Comparison of ENCODE assay signal across 23 cellular contexts in genomic region chr9:33315371-33315770, GRCh38. TPM values are rescaled to one million over a fixed set of nuclear protein-coding genes. Genes with fewer than 3 reads are reported as not detected.
DNase-seq lines count a peak whose midpoint lies in the region; ATAC-seq and TF ChIP-seq lines count a peak whose summit lies in the region.
"Had no signal": no experiment of that assay in that cellular context is flagged by ENCODE, and none has a peak within 500 bp of the region (broad histone marks: within the 10 kb centered on the region; RNA-seq: fewer than 3 reads in every experiment).

No MANE protein-coding gene starts in this region.

- H3K79me2 ChIP-seq in GM23338 (replicated peaks; ENCODE audit: insufficient read depth), result no peaks in the 10 kb centered on the region

- H3K4me2 ChIP-seq in GM23338, result no peak overlapping the region
- H3K4me2 ChIP-seq: KMS-11 had no signal

- H4K20me1 ChIP-seq in GM23338 (replicated peaks; ENCODE audit: insufficient read depth), result 0 out of 2 replicates have a peak, but pooled peaks cover 5% of the 10 kb centered on the region

- no peaks in the 10 kb centered on the region for H3F3A ChIP-seq in GM23338 (replicated peaks; ENCODE audit: low read depth)

- DNase-seq in AG10803 (ENCODE audit: low read depth), result peak; percentile 7
- DNase-seq in GF-D8 (lab: John Stamatoyannopoulos, UW), result peak; percentile 80
- no peak for DNase-seq in nephron progenitor cell
- DNase-seq in GM23338 (ENCODE audit: low spot score), result no peak
- DNase-seq: activated CD4-positive, alpha-beta T cell treated with anti-CD3 and anti-CD28 coated beads, Interleukin-2, amount 50 U/mL, for 1 hour; activated naive CD4-positive, alpha-beta T cell; amniotic stem cell; CD4-positive, alpha-beta T cell; DMS 273 treated with DMSO at 0.1 percent for 48 hours; islet precursor cell; midbrain; NCI-H1105; NCI-H2029 treated with DMSO at 0.1 percent for 48 hours; NCI-H2227 treated with DMSO at 0.1 percent for 48 hours; posterior cingulate gyrus; stimulated activated naive CD8-positive, alpha-beta T cell treated with anti-CD3 and anti-CD28 coated beads, Interleukin-15, amount 100 ng/mL, for 72 hours; trophoblast cell had no signal

- H3K4me1 ChIP-seq in GM23338 (ENCODE audit: insufficient read depth), result no peaks in the 10 kb centered on the region

- H3K27ac Mint-ChIP-seq in nephron progenitor cell, result peak overlapping the region; percentile 87
- H3K27ac Mint-ChIP-seq in GM23338, result no peak overlapping the region
- H3K27ac Mint-ChIP-seq: CD4-positive, alpha-beta T cell had no signal

- H3K36me3 ChIP-seq in GM23338 (ENCODE audit: insufficient read depth), result peaks cover 65% of the 10 kb centered on the region

- no peak overlapping the region for H2AFZ ChIP-seq in GM23338

- H3K4me1 Mint-ChIP-seq in nephron progenitor cell, result no peaks in the 10 kb centered on the region
- no peaks in the 10 kb centered on the region for H3K4me1 Mint-ChIP-seq in GM23338

- no peak overlapping the region for H3K4me3 Mint-ChIP-seq in nephron progenitor cell
- no peak overlapping the region for H3K4me3 Mint-ChIP-seq in GM23338
- H3K4me3 Mint-ChIP-seq: CD4-positive, alpha-beta T cell; natural killer cell treated with Interleukin-12 subunit alpha and Interleukin-12 subunit beta and Interleukin-15 and Interleukin-18, amount 100 ng/mL, for 72 hours; stimulated activated naive CD8-positive, alpha-beta T cell treated with anti-CD3 and anti-CD28 coated beads, Interleukin-15, amount 100 ng/mL, for 72 hours had no signal

- H3K27ac ChIP-seq in VCaP (peak overlapping the region; percentile 31; the same call in 1 of the 2 replicates), GM23338 (ENCODE audit: low read depth) (no peak overlapping the region)
- H3K27ac ChIP-seq: KMS-11 had no signal

- no peak for ATAC-seq in GM19455 (IDR thresholded peaks at IDR 0.05; ENCODE audit: unreplicated experiment)
- ATAC-seq in HG02798 (IDR thresholded peaks at IDR 0.05; ENCODE audit: poor library complexity, unreplicated experiment), result no peak
- ATAC-seq in GM23338, result no peak
- ATAC-seq: natural killer cell treated with Interleukin-12 subunit alpha and Interleukin-12 subunit beta and Interleukin-15 and Interleukin-18, amount 100 ng/mL, for 72 hours; sciatic nerve; stimulated activated naive CD8-positive, alpha-beta T cell treated with anti-CD3 and anti-CD28 coated beads, Interleukin-15, amount 100 ng/mL, for 72 hours had no signal

- TF ChIP-seq CTCF in AG10803 (conservative IDR thresholded peaks at IDR 0.05; ENCODE audit: low read length) (no peak), VCaP (conservative IDR thresholded peaks at IDR 0.05) (no peak), nephron progenitor cell (IDR thresholded peaks at IDR 0.05) (no peak), GM23338 (conservative IDR thresholded peaks at IDR 0.05; ENCODE audit: low read depth in 2 of 2) (no peak)

- H3K27me3 ChIP-seq in GM23338 (ENCODE audit: insufficient read depth), result no peaks in the 10 kb centered on the region

- H3K27me3 Mint-ChIP-seq in nephron progenitor cell (ENCODE audit: low read depth, poor library complexity), result no peaks in the 10 kb centered on the region
- H3K27me3 Mint-ChIP-seq in GM23338 (ENCODE audit: insufficient read depth, low read depth, poor library complexity), result no peaks in the 10 kb centered on the region
- H3K27me3 Mint-ChIP-seq: CD4-positive, alpha-beta T cell; natural killer cell treated with Interleukin-12 subunit alpha and Interleukin-12 subunit beta and Interleukin-15 and Interleukin-18, amount 100 ng/mL, for 72 hours; stimulated activated naive CD8-positive, alpha-beta T cell treated with anti-CD3 and anti-CD28 coated beads, Interleukin-15, amount 100 ng/mL, for 72 hours had no signal

- no peak overlapping the region for H3K4me3 ChIP-seq in AG10803 (ENCODE audit: low read length)
- no peak overlapping the region for H3K4me3 ChIP-seq in GM23338

- peaks cover 72% of the 10 kb centered on the region for H3K36me3 Mint-ChIP-seq in nephron progenitor cell (ENCODE audit: low read depth)
- peaks cover 66% of the 10 kb centered on the region for H3K36me3 Mint-ChIP-seq in GM23338 (ENCODE audit: low read depth)

- H3K9me3 Mint-ChIP-seq in nephron progenitor cell (no peaks in the 10 kb centered on the region), GM23338 (no peaks in the 10 kb centered on the region)
- H3K9me3 Mint-ChIP-seq: CD4-positive, alpha-beta T cell; natural killer cell treated with Interleukin-12 subunit alpha and Interleukin-12 subunit beta and Interleukin-15 and Interleukin-18, amount 100 ng/mL, for 72 hours; stimulated activated naive CD8-positive, alpha-beta T cell treated with anti-CD3 and anti-CD28 coated beads, Interleukin-15, amount 100 ng/mL, for 72 hours had no signal

- H3K9me2 ChIP-seq in GM23338 (ENCODE audit: insufficient read depth), result no peaks in the 10 kb centered on the region

TF ChIP-seq in GM23338, 12 proteins besides CTCF, POLR2A, EP300 and RAD21:
- no peak for TF ChIP-seq CREB1 (CRISPR knock-in tag; IDR thresholded peaks at IDR 0.05; ENCODE audit: low read depth)
- TF ChIP-seq ZNF114 (CRISPR knock-in tag; IDR thresholded peaks at IDR 0.05), result no peak
- TF ChIP-seq POLR2AphosphoS5 (IDR thresholded peaks at IDR 0.05; ENCODE audit: low read depth), result no peak
- TF ChIP-seq ZNF331 (CRISPR knock-in tag; IDR thresholded peaks at IDR 0.05; ENCODE audit: low read depth), result no peak
- TF ChIP-seq STAT1 (IDR thresholded peaks at IDR 0.05; ENCODE audit: unreplicated experiment), result no peak
- no peak for TF ChIP-seq EZH2 (IDR thresholded peaks at IDR 0.05; ENCODE audit: low read depth, unreplicated experiment)
- TF ChIP-seq JUNB (IDR thresholded peaks at IDR 0.05; ENCODE audit: unreplicated experiment), result no peak
- no peak for TF ChIP-seq NANOG (IDR thresholded peaks at IDR 0.05; ENCODE audit: borderline replicate concordance)
- TF ChIP-seq REST (IDR thresholded peaks at IDR 0.05; ENCODE audit: unreplicated experiment), result no peak

RNA-seq across cellular contexts. Expression of gene NFX1, which starts 25.1 kb away (rescaled TPM):
- 26.1 and 29.7 TPM in 2 replicates for total RNA-seq in GM23338 (2014; rRNA removed; shearing (Covaris generic))
- 11.9 and 13.9 TPM in 2 replicates for polyA plus RNA-seq in GM23338 (2016; fragmentation: Nextera tagmentation; extraction: Ambion mirVana)

RNA-seq across cellular contexts. Expression of gene CHMP5, which starts 50.5 kb away (rescaled TPM):
- 30.9 and 33.4 TPM in 2 replicates for total RNA-seq in GM23338 (2014; rRNA removed; shearing (Covaris generic))
- polyA plus RNA-seq in GM23338 (2016; fragmentation: Nextera tagmentation; extraction: Ambion mirVana), result 68.5 and 77.8 TPM in 2 replicates

RNA-seq across cellular contexts. Expression of gene BAG1, which starts 50.9 kb away (rescaled TPM):
- 44.0 and 55.4 TPM in 2 replicates for total RNA-seq in GM23338 (2014; rRNA removed; shearing (Covaris generic))
- polyA plus RNA-seq in GM23338 (2016; fragmentation: Nextera tagmentation; extraction: Ambion mirVana), result 39.2 and 44.7 TPM in 2 replicates

Comparison
In these comparisons a context has a peak if more than half of its experiments do, and no peak if none do; other contexts are left out.
1. DNase-seq: peak in AG10803 (single experiment) and GF-D8 (single experiment); none in nephron progenitor cell (single experiment) and GM23338 (single experiment).